15 cellular contexts compared by ENCODE assay signal in genomic region chr10:70324951-70325781, GRCh38. TPM values are rescaled to one million over a fixed set of nuclear protein-coding genes. Genes with fewer than 3 reads are reported as not detected.
A peak's percentile ranks its signal among the peaks of the same experiment; 100 is the strongest.
DNase-seq lines count a peak whose midpoint lies in the region; ATAC-seq and TF ChIP-seq lines count a peak whose summit lies in the region.
"Had no signal": no experiment of that assay in that cellular context is flagged by ENCODE, and none has a peak within 500 bp of the region (broad histone marks: within the 10 kb centered on the region; RNA-seq: fewer than 3 reads in every experiment).

No MANE protein-coding gene starts in this region.

- peak overlapping the region in 7 of 10 donors; percentile 33 to 68 (median 62) for H3K27ac ChIP-seq in heart right ventricle
- no peak overlapping the region for H3K27ac ChIP-seq in caudate nucleus (ENCODE audit: low read depth, low read length)
- H3K27ac ChIP-seq: transverse colon had no signal

- peaks cover 4 to 57% (median 20%) of the 10 kb centered on the region in 9 donors for H3K4me1 ChIP-seq in heart right ventricle
- H3K4me1 ChIP-seq: transverse colon had no signal

- H3K27ac Mint-ChIP-seq in activated naive CD8-positive, alpha-beta T cell = peak overlapping the region; percentile 75
- no peak overlapping the region for H3K27ac Mint-ChIP-seq in activated naive CD8-positive, alpha-beta T cell treated with anti-CD3 and anti-CD28 coated beads, Interleukin-2, amount 50 U/mL, for 24 hours
- peak overlapping the region; percentile 69 for H3K27ac Mint-ChIP-seq in stimulated activated effector memory CD8-positive, alpha-beta T cell treated with anti-CD3 and anti-CD28 coated beads, Interleukin-12 subunit alpha, Interleukin-12 subunit beta, amount 100 ng/mL, for 72 hours

- H3K4me1 Mint-ChIP-seq in activated naive CD8-positive, alpha-beta T cell (ENCODE audit: low read depth) = peaks cover 37% of the 10 kb centered on the region
- H3K4me1 Mint-ChIP-seq in activated naive CD8-positive, alpha-beta T cell treated with anti-CD3 and anti-CD28 coated beads, Interleukin-2, amount 50 U/mL, for 24 hours = peaks cover 34% of the 10 kb centered on the region
- peaks cover 23% of the 10 kb centered on the region for H3K4me1 Mint-ChIP-seq in stimulated activated effector memory CD8-positive, alpha-beta T cell treated with anti-CD3 and anti-CD28 coated beads, Interleukin-12 subunit alpha, Interleukin-12 subunit beta, amount 100 ng/mL, for 72 hours

- H3K36me3 Mint-ChIP-seq in activated naive CD8-positive, alpha-beta T cell = no peaks in the 10 kb centered on the region
- no peaks in the 10 kb centered on the region for H3K36me3 Mint-ChIP-seq in activated naive CD8-positive, alpha-beta T cell treated with anti-CD3 and anti-CD28 coated beads, Interleukin-2, amount 50 U/mL, for 24 hours (ENCODE audit: low read depth)
- H3K36me3 Mint-ChIP-seq in stimulated activated effector memory CD8-positive, alpha-beta T cell treated with anti-CD3 and anti-CD28 coated beads, Interleukin-12 subunit alpha, Interleukin-12 subunit beta, amount 100 ng/mL, for 72 hours = no peaks in the 10 kb centered on the region

- ATAC-seq in activated naive CD8-positive, alpha-beta T cell treated with anti-CD3 and anti-CD28 coated beads, Interleukin-2, amount 50 U/mL, for 24 hours = no peak
- ATAC-seq in heart right ventricle = peak in 4 of 8 donors; percentile 2 to 25 (median 13)
- no peak for ATAC-seq in stimulated activated effector memory CD8-positive, alpha-beta T cell treated with anti-CD3 and anti-CD28 coated beads, Interleukin-12 subunit alpha, Interleukin-12 subunit beta, amount 100 ng/mL, for 72 hours
- no peak for ATAC-seq in HG03460 (IDR thresholded peaks at IDR 0.05; ENCODE audit: unreplicated experiment)

- H3K27me3 Mint-ChIP-seq in activated naive CD8-positive, alpha-beta T cell = no peaks in the 10 kb centered on the region
- H3K27me3 Mint-ChIP-seq in activated naive CD8-positive, alpha-beta T cell treated with anti-CD3 and anti-CD28 coated beads, Interleukin-2, amount 50 U/mL, for 24 hours = no peaks in the 10 kb centered on the region

- TF ChIP-seq CTCF in heart right ventricle (IDR thresholded peaks at IDR 0.05) = no peak

- peaks cover 0 to 63% (median 0%) of the 10 kb centered on the region in 7 donors for H3K27me3 ChIP-seq in heart right ventricle
- H3K27me3 ChIP-seq: transverse colon had no signal

- H3K36me3 ChIP-seq in heart right ventricle = no peaks in the 10 kb centered on the region
- H3K36me3 ChIP-seq: transverse colon had no signal

- H3K9me3 ChIP-seq in heart right ventricle = no peaks in the 10 kb centered on the region
- H3K9me3 ChIP-seq: transverse colon had no signal

- intact Hi-C loops in heart right ventricle (cut with DNase I) = no loop called here

- WGBS in heart right ventricle, 2 donors = 67 to 76% methylated on average over 10 of the region's 10 CpGs

- no peaks in the 10 kb centered on the region for H3K9me3 Mint-ChIP-seq in activated naive CD8-positive, alpha-beta T cell (ENCODE audit: low read depth)
- H3K9me3 Mint-ChIP-seq in activated naive CD8-positive, alpha-beta T cell treated with anti-CD3 and anti-CD28 coated beads, Interleukin-2, amount 50 U/mL, for 24 hours = no peaks in the 10 kb centered on the region
- no peaks in the 10 kb centered on the region for H3K9me3 Mint-ChIP-seq in stimulated activated effector memory CD8-positive, alpha-beta T cell treated with anti-CD3 and anti-CD28 coated beads, Interleukin-12 subunit alpha, Interleukin-12 subunit beta, amount 100 ng/mL, for 72 hours

- H3K4me3 Mint-ChIP-seq in activated naive CD8-positive, alpha-beta T cell = no peak overlapping the region
- H3K4me3 Mint-ChIP-seq in activated naive CD8-positive, alpha-beta T cell treated with anti-CD3 and anti-CD28 coated beads, Interleukin-2, amount 50 U/mL, for 24 hours = no peak overlapping the region
- H3K4me3 Mint-ChIP-seq in stimulated activated effector memory CD8-positive, alpha-beta T cell treated with anti-CD3 and anti-CD28 coated beads, Interleukin-12 subunit alpha, Interleukin-12 subunit beta, amount 100 ng/mL, for 72 hours = no peak overlapping the region

- no peak for DNase-seq in activated naive CD8-positive, alpha-beta T cell treated with anti-CD3 and anti-CD28 coated beads, Interleukin-2, amount 50 U/mL, for 24 hours
- peak; percentile 24 for DNase-seq in RPMI7951 (ENCODE audit: low read depth)
- no peak for DNase-seq in heart right ventricle
- DNase-seq in stimulated activated effector memory CD8-positive, alpha-beta T cell treated with anti-CD3 and anti-CD28 coated beads, Interleukin-12 subunit alpha, Interleukin-12 subunit beta, amount 100 ng/mL, for 72 hours (ENCODE audit: low spot score in 2 of 2) = no peak
- no peak for DNase-seq in KG1 (lab: John Stamatoyannopoulos, UW)
- DNase-seq in caudate nucleus (lab: John Stamatoyannopoulos, UW) = no peak
- DNase-seq: DMS79; NCI-H2029; SHP77; stimulated activated CD4-positive, alpha-beta T cell treated with anti-CD3 and anti-CD28 coated beads, Interleukin-15, amount 100 ng/mL, for 24 hours; transverse colon had no signal

- H3K4me3 ChIP-seq in heart right ventricle = no peak overlapping the region
- H3K4me3 ChIP-seq: lung, transverse colon had no signal

RNA-seq across cellular contexts. Expression of gene NPFFR1, which starts 41.4 kb away (rescaled TPM):
- not detected in 2 replicates for total RNA-seq in RPMI7951 (2014; rRNA removed; shearing (Covaris generic))
- total RNA-seq in heart right ventricle = under 1 TPM in 1 of 10 donors, not detected in 9; 0.07 TPM
- not detected for polyA plus RNA-seq in heart right ventricle
- total RNA-seq: M059J had no signal

RNA-seq across cellular contexts. Expression of gene LRRC20, which starts 57.3 kb away (rescaled TPM):
- 4.5 and 5.6 TPM in 2 replicates for total RNA-seq in RPMI7951 (2014; rRNA removed; shearing (Covaris generic))
- 10 to 100 TPM; 39.9 to 73.8 (median 58.2) TPM for total RNA-seq in heart right ventricle
- polyA plus RNA-seq in heart right ventricle = 10 to 100 TPM; 11.0 to 13.8 TPM
